In the genomic region with DNA sequence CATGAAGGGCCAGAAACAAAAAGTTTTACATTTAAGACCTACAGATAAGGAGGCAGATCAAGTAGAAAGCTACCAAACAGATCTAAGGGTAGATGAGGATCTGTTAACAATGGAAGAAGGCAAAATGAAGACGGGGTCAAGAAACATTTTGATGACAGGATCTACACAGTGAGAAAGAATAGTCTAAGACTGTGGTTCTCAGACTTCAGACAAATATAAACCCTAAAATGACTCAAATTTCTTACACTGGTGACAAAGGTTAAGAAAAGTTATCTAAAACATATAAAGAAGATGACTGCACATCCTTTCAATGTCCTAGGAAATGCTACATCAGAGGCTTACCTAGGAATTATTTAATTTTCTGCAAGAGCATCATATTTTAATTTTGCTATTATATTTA, we compare ENCODE assay signal across 25 cellular contexts.
"Had no signal": no experiment of that assay in that cellular context is flagged by ENCODE, and none has a peak within 500 bp of the region (broad histone marks: within the 10 kb centered on the region; RNA-seq: fewer than 3 reads in every experiment).

No MANE protein-coding gene starts in this region.

- H3K9me3 Mint-ChIP-seq: activated B cell treated with CpG ODN at 0.5 μM for 24 hours; activated naive CD4-positive, alpha-beta T cell treated with anti-CD3 and anti-CD28 coated beads, Interleukin-2, amount 50 U/mL, for 24 hours; IgD-negative memory B cell had no signal

- H3K9ac ChIP-seq: SK-N-SH had no signal

- H3K4me3 ChIP-seq: breast epithelium, Peyer's patch, SJCRH30 had no signal

- H3K4me3 Mint-ChIP-seq: activated B cell treated with CpG ODN at 0.5 μM for 24 hours; activated CD8-positive, alpha-beta T cell treated with anti-CD3 and anti-CD28 coated beads, Interleukin-2, amount 10 ng/mL, durations not matched to agents 7 days and 5 days; IgD-negative memory B cell had no signal

- H3K27me3 ChIP-seq: breast epithelium, Peyer's patch, SJCRH30 had no signal

- H3K9me3 ChIP-seq: breast epithelium, Peyer's patch, SJCRH30, SK-N-SH had no signal

- DNase-seq: activated B cell treated with CpG ODN at 0.5 μM for 24 hours; activated CD4-positive, alpha-beta T cell treated with anti-CD3 and anti-CD28 coated beads for 4 hours; activated CD4-positive, alpha-beta T cell treated with anti-CD3 and anti-CD28 coated beads, Interleukin-2, amount 50 U/mL, for 4 hours; activated CD8-positive, alpha-beta memory T cell treated with anti-CD3 and anti-CD28 coated beads, Interleukin-2, amount 50 U/mL, for 48 hours; activated CD8-positive, alpha-beta T cell treated with anti-CD3 and anti-CD28 coated beads, Interleukin-2, amount 10 ng/mL, durations not matched to agents 7 days and 5 days; activated T-cell treated with anti-CD3 and anti-CD28 coated beads, Interleukin-2, amount 50 U/mL, for 48 hours; aorta; caudate nucleus; KG1; NCI-H1092; NCI-H2029; NCI-H2107; NCI-H2171 treated with DMSO at 0.1 percent for 48 hours; NCI-H226; NCI-H510A; NCI-H526 treated with DMSO at 0.1 percent for 48 hours; Peyer's patch; Right ventricle myocardium superior; SJCRH30; SK-N-SH; SW 1271 had no signal

- ATAC-seq: activated CD8-positive, alpha-beta T cell treated with anti-CD3 and anti-CD28 coated beads, Interleukin-2, amount 10 ng/mL, durations not matched to agents 7 days and 5 days had no signal

- H3K27ac Mint-ChIP-seq: activated B cell treated with CpG ODN at 0.5 μM for 24 hours; activated CD8-positive, alpha-beta T cell treated with anti-CD3 and anti-CD28 coated beads, Interleukin-2, amount 10 ng/mL, durations not matched to agents 7 days and 5 days had no signal

- H3K9me2 ChIP-seq: SK-N-SH had no signal

- H3K4me1 ChIP-seq: breast epithelium, SJCRH30 had no signal

- H3K36me3 ChIP-seq: breast epithelium, Peyer's patch had no signal

- H3K27ac ChIP-seq: breast epithelium, Peyer's patch, RWPE1, SJCRH30 had no signal

- H3K4me2 ChIP-seq: SK-N-SH had no signal

- H3K27me3 Mint-ChIP-seq: activated B cell treated with CpG ODN at 0.5 μM for 24 hours; activated naive CD4-positive, alpha-beta T cell treated with anti-CD3 and anti-CD28 coated beads, Interleukin-2, amount 50 U/mL, for 24 hours; IgD-negative memory B cell had no signal
